23 cellular contexts compared by ENCODE assay signal in genomic region chr5:67985686-67986387, GRCh38.
DNase-seq lines count a peak whose midpoint lies in the region; ATAC-seq lines count a peak whose summit lies in the region.
"Had no signal": no experiment of that assay in that cellular context is flagged by ENCODE, and none has a peak within 500 bp of the region (broad histone marks: within the 10 kb centered on the region; RNA-seq: fewer than 3 reads in every experiment).

No MANE protein-coding gene starts in this region.

- H2BK5ac ChIP-seq in trophoblast cell (ENCODE audit: low read depth, low read length, poor library complexity), result peak overlapping the region; percentile 92

- peak overlapping the region; percentile 30 for H2AFZ ChIP-seq in trophoblast cell (ENCODE audit: insufficient read depth, low read length, poor library complexity)

- in situ Hi-C loops in ACHN (cut with HindIII; ENCODE audit: low pct_ligation_motif_present, low pct_unique_long_range_greater_than_20kb, low sequenced_read_pairs), result no loop called here

- H3K9me3 ChIP-seq in adipocyte (ENCODE audit: control insufficient read depth, low read length), result no peaks in the 10 kb centered on the region
- H3K9me3 ChIP-seq in trophoblast cell (ENCODE audit: insufficient read depth, low read depth, low read length), result peaks cover 2% of the 10 kb centered on the region
- H3K9me3 ChIP-seq: BLaER1 treated with 17β-estradiol and CSF1 and Interleukin-3, amounts not matched to agents 10 nM and 100 nM; pancreas; upper lobe of left lung had no signal

- H3K36me3 ChIP-seq in adipocyte (ENCODE audit: control insufficient read depth, insufficient read depth, low read length, severe bottlenecking), result no peaks in the 10 kb centered on the region
- H3K36me3 ChIP-seq in trophoblast cell (ENCODE audit: control insufficient read depth in 1 of 2, insufficient read depth in 2 of 2, low read length in 2 of 2), result no peaks in the 10 kb centered on the region
- H3K36me3 ChIP-seq: BLaER1 treated with 17β-estradiol and CSF1 and Interleukin-3, amounts not matched to agents 10 nM and 100 nM; pancreas; upper lobe of left lung; WERI-Rb-1 had no signal

- peak overlapping the region; percentile 78 for H4K91ac ChIP-seq in trophoblast cell (ENCODE audit: low read depth, low read length)

- intact Hi-C loops in left ventricle myocardium superior (cut with micrococcal nuclease), result no loop called here

- H2AK5ac ChIP-seq in trophoblast cell (ENCODE audit: low read length), result no peak overlapping the region

- peak overlapping the region; percentile 73 for H2BK12ac ChIP-seq in trophoblast cell (ENCODE audit: low read length)

- peaks cover 28% of the 10 kb centered on the region for H3K4me1 ChIP-seq in adipocyte (ENCODE audit: control insufficient read depth, insufficient read depth, low read length)
- peaks cover 5 to 8% of the 10 kb centered on the region in 2 experiments for H3K4me1 ChIP-seq in trophoblast cell (ENCODE audit: control insufficient read depth in 1 of 2, insufficient read depth in 2 of 2, low read length in 2 of 2)
- H3K4me1 ChIP-seq: pancreas had no signal

- peak overlapping the region; percentile 55 for H3K14ac ChIP-seq in trophoblast cell (ENCODE audit: low read length)

- H4K12ac ChIP-seq in trophoblast cell (ENCODE audit: low read depth, low read length), result peak overlapping the region; percentile 63

- no CpG with 5 or more reads among the region's 3 CpGs for WGBS in trophoblast cell (ENCODE audit: extremely low coverage, insufficient coverage, insufficient read length)

- peaks cover 12% of the 10 kb centered on the region for H3K79me1 ChIP-seq in trophoblast cell (ENCODE audit: low read length)

- H3K79me2 ChIP-seq in trophoblast cell (ENCODE audit: control insufficient read depth, insufficient read depth, low read length, poor library complexity), result no peaks in the 10 kb centered on the region

- peak; percentile 48 for DNase-seq in EH (ENCODE audit: low read depth)
- DNase-seq in adipocyte (ENCODE audit: low read depth), result peak; percentile 27
- no peak for DNase-seq in left ventricle myocardium superior
- DNase-seq in trophoblast cell, result peak; percentile 79 to 87
- DNase-seq in NOMO-1 treated with DMSO at 0.1 percent for 48 hours (lab: John Stamatoyannopoulos, UW; ENCODE audit: unreplicated experiment), result no peak
- no peak for DNase-seq in ACHN
- DNase-seq: activated CD4-positive, alpha-beta T cell treated with anti-CD3 and anti-CD28 coated beads, Interleukin-2, amount 10 ng/mL, durations not matched to agents 7 days and 5 days; activated CD8-positive, alpha-beta memory T cell treated with anti-CD3 and anti-CD28 coated beads, Interleukin-2, amount 10 ng/mL, durations not matched to agents 7 days and 5 days; activated naive CD4-positive, alpha-beta T cell treated with Interleukin-2 at 50 U/mL for 16 hours; activated T-cell treated with anti-CD3 and anti-CD28 coated beads, Interleukin-2, amount 50 U/mL, for 72 hours; amniotic stem cell; dermis blood vessel endothelial cell; glutamatergic neuron; natural killer cell; NCI-H1694; NCI-H2227 treated with DMSO at 0.1 percent for 48 hours; NCI-H748 treated with DMSO at 0.1 percent for 48 hours; pancreas; upper lobe of left lung; WERI-Rb-1 had no signal

- H3K4ac ChIP-seq in trophoblast cell (ENCODE audit: low read depth, low read length), result peak overlapping the region; percentile 15

- peak overlapping the region; percentile 52 for H2BK120ac ChIP-seq in trophoblast cell (ENCODE audit: insufficient read depth, low read length, poor library complexity)

- ATAC-seq in left ventricle myocardium superior (peak; percentile 69), HG03460 (IDR thresholded peaks at IDR 0.05; ENCODE audit: unreplicated experiment) (no peak), GM19452 (IDR thresholded peaks at IDR 0.05; ENCODE audit: unreplicated experiment) (no peak)
- ATAC-seq: activated CD8-positive, alpha-beta memory T cell treated with anti-CD3 and anti-CD28 coated beads, Interleukin-2, amount 10 ng/mL, durations not matched to agents 7 days and 5 days; activated T-cell treated with anti-CD3 and anti-CD28 coated beads, Interleukin-2, amount 50 U/mL, for 72 hours; natural killer cell; pancreas had no signal

- no peaks in the 10 kb centered on the region for H3K27me3 ChIP-seq in adipocyte (replicated peaks; ENCODE audit: control insufficient read depth, insufficient read depth, low read length)
- no peaks in the 10 kb centered on the region for H3K27me3 ChIP-seq in trophoblast cell (ENCODE audit: insufficient read depth, low read length)
- H3K27me3 ChIP-seq: BLaER1 treated with 17β-estradiol and CSF1 and Interleukin-3, amounts not matched to agents 10 nM and 100 nM; pancreas; upper lobe of left lung had no signal

- no peak overlapping the region for H3K4me3 ChIP-seq in adipocyte (ENCODE audit: low read length)
- H3K4me3 ChIP-seq in trophoblast cell (ENCODE audit: low read depth, low read length), result no peak overlapping the region
- H3K4me3 ChIP-seq: BLaER1 treated with 17β-estradiol and CSF1 and Interleukin-3, amounts not matched to agents 10 nM and 100 nM; pancreas; upper lobe of left lung had no signal

- H3K23ac ChIP-seq in trophoblast cell (ENCODE audit: low read length), result no peak overlapping the region

- H3K9ac ChIP-seq in adipocyte (ENCODE audit: low read length), result no peak overlapping the region
- no peak overlapping the region for H3K9ac ChIP-seq in trophoblast cell (ENCODE audit: low read length)
- H3K9ac ChIP-seq: BLaER1 treated with 17β-estradiol and CSF1 and Interleukin-3, amounts not matched to agents 10 nM and 100 nM had no signal

- no peak overlapping the region for H3K18ac ChIP-seq in trophoblast cell (ENCODE audit: low read length)

- peak overlapping the region; percentile 98 for H3K27ac ChIP-seq in trophoblast cell (ENCODE audit: low read depth, low read length)
- H3K27ac ChIP-seq: BLaER1 treated with 17β-estradiol and CSF1 and Interleukin-3, amounts not matched to agents 10 nM and 100 nM; pancreas; upper lobe of left lung; WERI-Rb-1 had no signal

- H3K4me2 ChIP-seq in trophoblast cell (ENCODE audit: low read length), result peak overlapping the region; percentile 48
- H3K4me2 ChIP-seq: BLaER1 treated with 17β-estradiol and CSF1 and Interleukin-3, amounts not matched to agents 10 nM and 100 nM had no signal

- peak overlapping the region; percentile 69 for H4K8ac ChIP-seq in trophoblast cell (ENCODE audit: low read depth, low read length)

Comparison
In these comparisons a context has a peak if more than half of its experiments do, and no peak if none do; other contexts are left out.
1. DNase-seq: peak in EH (single experiment), adipocyte (single experiment) and trophoblast cell (2 of 2); none in left ventricle myocardium superior (single experiment), NOMO-1 treated with DMSO at 0.1 percent for 48 hours (single experiment) and ACHN (single experiment).